ENCODE assay signal across 29 cellular contexts in the genomic region with DNA sequence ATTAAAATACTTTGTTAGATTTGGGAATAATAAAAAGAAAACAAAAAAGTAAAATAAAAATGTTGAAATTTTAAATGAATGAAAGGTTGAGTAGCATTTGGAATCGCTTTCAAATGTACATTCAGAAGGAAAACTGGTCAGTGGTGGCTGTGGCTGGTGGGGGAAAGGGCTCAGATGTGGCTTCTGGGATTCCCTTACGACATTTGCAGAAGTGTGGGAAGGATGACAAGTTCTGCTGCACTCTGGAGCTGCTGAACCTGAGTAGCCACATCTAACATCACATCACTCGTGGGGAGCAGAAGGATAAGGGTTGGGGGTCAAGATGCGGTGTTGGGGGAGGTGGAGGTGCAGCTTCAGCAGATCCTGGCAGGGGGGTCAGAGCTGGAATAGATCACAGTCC.
"Had no signal": no experiment of that assay in that cellular context is flagged by ENCODE, and none has a peak within 500 bp of the region (broad histone marks: within the 10 kb centered on the region; RNA-seq: fewer than 3 reads in every experiment).

No MANE protein-coding gene starts in this region.

- H3K4me3 ChIP-seq: coronary artery, esophagus muscularis mucosa, heart right ventricle, lower lobe of right lung, mucosa of descending colon, pancreas, right lobe of liver, thoracic aorta, tibial nerve, vagina had no signal

- H3K27me3 ChIP-seq: esophagus muscularis mucosa, heart right ventricle, pancreas, right lobe of liver, tibial nerve, vagina had no signal

- H3K36me3 ChIP-seq: esophagus muscularis mucosa, heart right ventricle, lower lobe of right lung, neutrophil, pancreas, right lobe of liver, thoracic aorta, tibial nerve, vagina had no signal

- H3K27ac ChIP-seq: coronary artery, esophagus muscularis mucosa, heart right ventricle, lower lobe of right lung, neutrophil, pancreas, right lobe of liver, thoracic aorta, tibial nerve, vagina had no signal

- DNase-seq: dermis blood vessel endothelial cell; effector memory CD4-positive, alpha-beta T cell; glutamatergic neuron; heart right ventricle; hypothalamus; immature natural killer cell; kidney glomerular epithelial cell; left colon; left ventricle myocardium superior; lower lobe of right lung; mucosa of descending colon; naive B cell; pancreas; retina; right lobe of liver; small intestine; stimulated activated CD4-positive, alpha-beta T cell treated with anti-CD3 and anti-CD28 coated beads, Interleukin-12 subunit alpha, Interleukin-12 subunit beta, amount 100 ng/mL, for 4 hours; stimulated activated CD4-positive, alpha-beta T cell treated with anti-CD3 and anti-CD28 coated beads, Interleukin-1b, Interleukin-23, amount 100 ng/mL, for 48 hours; stimulated activated CD4-positive, alpha-beta T cell treated with anti-CD3 and anti-CD28 coated beads, Interleukin-4, amount 100 ng/mL, for 1 hour; stimulated activated CD8-positive, alpha-beta memory T cell treated with anti-CD3 and anti-CD28 coated beads, Interleukin-4, amount 100 ng/mL, for 48 hours; stimulated activated naive CD4-positive, alpha-beta T cell; substantia nigra had no signal

- H3K9me3 ChIP-seq: esophagus muscularis mucosa, heart right ventricle, lower lobe of right lung, mucosa of descending colon, neutrophil, pancreas, right lobe of liver, thoracic aorta, tibial nerve, vagina had no signal

- FAIRE-seq: endothelial cell of umbilical vein, pancreas, small intestine had no signal

- H3K4me1 ChIP-seq: esophagus muscularis mucosa, lower lobe of right lung, pancreas, right lobe of liver, vagina had no signal
